Comparison of ENCODE assay signal across 22 cellular contexts in the genomic region with DNA sequence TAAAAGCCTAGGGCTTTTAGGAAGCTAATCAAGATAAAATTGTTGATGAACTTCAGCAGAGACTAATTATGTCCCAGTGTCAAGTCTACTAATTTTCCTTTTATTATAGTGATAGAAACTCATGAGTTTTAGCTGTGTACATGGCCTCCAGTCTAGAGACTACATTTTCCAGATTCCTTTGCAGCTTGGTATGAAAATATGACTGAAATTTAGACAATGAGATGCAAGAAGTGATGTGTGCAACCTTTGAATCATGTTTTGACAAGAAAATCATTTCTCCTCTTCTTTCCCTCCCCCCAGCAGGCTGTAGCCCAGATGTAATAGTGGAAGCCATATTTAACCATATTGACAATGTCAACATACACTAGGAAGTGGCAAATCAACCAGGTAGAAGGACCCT. TPM values are rescaled to one million over a fixed set of nuclear protein-coding genes. Genes with fewer than 3 reads are reported as not detected.
DNase-seq lines count a peak whose midpoint lies in the region; ATAC-seq and TF ChIP-seq lines count a peak whose summit lies in the region.
"Had no signal": no experiment of that assay in that cellular context is flagged by ENCODE, and none has a peak within 500 bp of the region (broad histone marks: within the 10 kb centered on the region; RNA-seq: fewer than 3 reads in every experiment).

No MANE protein-coding gene starts in this region.

- no peak overlapping the region for H3K4me3 ChIP-seq in adipocyte (ENCODE audit: low read length)
- H3K4me3 ChIP-seq in WERI-Rb-1 (ENCODE audit: low read depth, low read length): no peak overlapping the region
- H3K4me3 ChIP-seq: HAP-1 had no signal

- no peaks in the 10 kb centered on the region for H3K27me3 ChIP-seq in adipocyte (replicated peaks; ENCODE audit: control insufficient read depth, insufficient read depth, low read length)
- H3K27me3 ChIP-seq in WERI-Rb-1 (ENCODE audit: insufficient read depth, low read depth, severe bottlenecking): peaks cover 80% of the 10 kb centered on the region

- no peak for ATAC-seq in GM18907 (IDR thresholded peaks at IDR 0.05; ENCODE audit: unreplicated experiment)
- ATAC-seq in GM21360 (IDR thresholded peaks at IDR 0.05; ENCODE audit: unreplicated experiment): no peak
- ATAC-seq: Panc1 had no signal

- no peaks in the 10 kb centered on the region for H3K9me3 ChIP-seq in adipocyte (ENCODE audit: control insufficient read depth, low read length)
- no peaks in the 10 kb centered on the region for H3K9me3 ChIP-seq in WERI-Rb-1 (ENCODE audit: severe bottlenecking)
- H3K9me3 ChIP-seq: HAP-1 had no signal

- H3K9ac ChIP-seq in adipocyte (ENCODE audit: low read length): no peak overlapping the region
- H3K9ac ChIP-seq: KMS-11 had no signal

- H3K36me3 ChIP-seq in adipocyte (ENCODE audit: control insufficient read depth, insufficient read depth, low read length, severe bottlenecking) (no peaks in the 10 kb centered on the region), WERI-Rb-1 (no peaks in the 10 kb centered on the region)
- H3K36me3 ChIP-seq: HAP-1 had no signal

- H3K27ac ChIP-seq in WERI-Rb-1: no peak overlapping the region
- H3K27ac ChIP-seq: C4-2B, KMS-11 had no signal

- peak; percentile 18 for DNase-seq in EL
- DNase-seq in adipocyte (ENCODE audit: low read depth): peak; percentile 20
- DNase-seq in iris pigment epithelial cell (ENCODE audit: low read depth): peak; percentile 59
- peak; percentile 18 for DNase-seq in renal cortical epithelial cell (ENCODE audit: low read depth)
- DNase-seq in stimulated activated CD4-positive, alpha-beta T cell treated with anti-CD3 and anti-CD28 coated beads, Interleukin-4, amount 100 ng/mL, for 24 hours: no peak
- DNase-seq in WERI-Rb-1: no peak
- DNase-seq: Calu3; CD8-positive, alpha-beta memory T cell; DMS53; NCI-H1105; NCI-H1694; NCI-H2081; NCI-H2171; NCI-H345; NCI-H524; NCI-H774 had no signal

- no peak for TF ChIP-seq CTCF in WERI-Rb-1 (IDR thresholded peaks at IDR 0.05; ENCODE audit: low read depth, low read length)

- H3K4me1 ChIP-seq in adipocyte (ENCODE audit: control insufficient read depth, insufficient read depth, low read length): peaks cover 6% of the 10 kb centered on the region

RNA-seq across cellular contexts. Expression of gene IL13RA2, which starts 30.3 kb away (rescaled TPM):
- 1.5 and 2.4 TPM in 2 replicates for total RNA-seq in renal cortical epithelial cell
- total RNA-seq: Calu3; CD8-positive, alpha-beta memory T cell had no signal

Comparison
In these comparisons a context has a peak if more than half of its experiments do, and no peak if none do; other contexts are left out.
1. DNase-seq: peak in EL (single experiment), adipocyte (single experiment), iris pigment epithelial cell (single experiment) and renal cortical epithelial cell (single experiment); none in stimulated activated CD4-positive, alpha-beta T cell treated with anti-CD3 and anti-CD28 coated beads, Interleukin-4, amount 100 ng/mL, for 24 hours (single experiment) and WERI-Rb-1 (single experiment).